ENCODE assay signal across 1 cellular context in the genomic region with DNA sequence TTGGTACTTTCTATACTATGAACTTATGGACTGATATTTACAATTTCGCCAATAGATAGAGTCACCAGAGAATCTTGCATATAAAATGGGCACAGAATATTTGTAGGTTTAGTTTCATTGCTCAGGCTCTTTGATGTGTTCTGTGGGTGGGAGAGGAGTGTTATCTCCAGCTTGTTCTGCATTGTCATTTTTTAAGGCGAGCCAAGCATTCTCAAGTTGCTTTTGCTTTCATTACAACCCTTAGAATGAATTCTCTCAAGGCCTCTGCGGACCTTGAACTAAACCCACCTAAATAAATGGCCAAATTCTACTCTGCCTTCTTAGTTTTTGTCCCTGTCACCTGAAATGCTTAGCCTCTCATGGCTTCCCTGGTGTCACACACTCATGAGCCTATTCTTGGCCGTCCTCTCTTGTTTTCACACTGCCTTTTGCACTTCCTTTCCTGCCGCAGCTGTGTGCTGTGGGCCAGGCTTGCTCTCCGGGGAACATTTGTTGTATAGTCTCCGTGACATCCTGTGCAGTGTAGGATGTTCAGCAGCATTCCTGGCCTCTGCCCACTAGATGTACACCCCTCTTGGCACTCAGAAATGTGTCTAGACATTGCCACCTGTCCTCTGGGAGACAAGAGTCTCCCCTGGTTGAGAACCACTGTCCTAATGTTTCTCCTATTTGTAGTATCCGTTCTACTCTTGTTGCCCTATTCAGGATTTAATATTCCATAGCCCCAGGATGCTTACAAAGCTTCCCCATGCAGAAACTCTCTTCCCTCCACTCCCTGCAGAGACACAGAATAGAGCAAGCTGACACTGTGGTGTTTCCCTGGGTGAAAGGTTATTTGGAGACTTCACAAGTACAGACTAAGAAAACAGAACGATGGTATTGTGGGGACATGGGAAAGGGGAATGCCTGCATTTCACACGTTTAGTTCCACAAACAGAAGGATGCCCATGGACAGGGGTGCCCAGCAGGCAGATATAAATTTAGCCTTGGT.
TF ChIP-seq lines count a peak whose summit lies in the region.

No MANE protein-coding gene starts in this region.

TF ChIP-seq in IMR-90, 13 proteins besides CTCF, POLR2A, EP300 and RAD21:
- TF ChIP-seq, protein P1, sequence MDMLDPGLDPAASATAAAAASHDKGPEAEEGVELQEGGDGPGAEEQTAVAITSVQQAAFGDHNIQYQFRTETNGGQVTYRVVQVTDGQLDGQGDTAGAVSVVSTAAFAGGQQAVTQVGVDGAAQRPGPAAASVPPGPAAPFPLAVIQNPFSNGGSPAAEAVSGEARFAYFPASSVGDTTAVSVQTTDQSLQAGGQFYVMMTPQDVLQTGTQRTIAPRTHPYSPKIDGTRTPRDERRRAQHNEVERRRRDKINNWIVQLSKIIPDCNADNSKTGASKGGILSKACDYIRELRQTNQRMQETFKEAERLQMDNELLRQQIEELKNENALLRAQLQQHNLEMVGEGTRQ (IDR thresholded peaks at IDR 0.05; ENCODE audit: low read depth, low read length), result no peak
- TF ChIP-seq BHLHE40 (IDR thresholded peaks at IDR 0.05; ENCODE audit: low read depth, low read length), result no peak
- TF ChIP-seq NFE2L2 (IDR thresholded peaks at IDR 0.05; ENCODE audit: low read depth, low read length), result no peak
- TF ChIP-seq CEBPB (IDR thresholded peaks at IDR 0.05; ENCODE audit: low read depth, low read length), result no peak
- TF ChIP-seq SMC3 (IDR thresholded peaks at IDR 0.05; ENCODE audit: low read depth, low read length), result no peak
- no peak for TF ChIP-seq RFX5 (IDR thresholded peaks at IDR 0.05; ENCODE audit: low read depth, low read length)
- no peak for TF ChIP-seq FOS (IDR thresholded peaks at IDR 0.05; ENCODE audit: low read depth, low read length)
- TF ChIP-seq MAZ (IDR thresholded peaks at IDR 0.05; ENCODE audit: borderline replicate concordance, low read depth, low read length), result no peak
- TF ChIP-seq MXI1 (IDR thresholded peaks at IDR 0.05; ENCODE audit: borderline replicate concordance, low read depth, low read length), result no peak
- TF ChIP-seq CHD1 (IDR thresholded peaks at IDR 0.05; ENCODE audit: low read depth, low read length), result no peak
- TF ChIP-seq MAFK (IDR thresholded peaks at IDR 0.05; ENCODE audit: low read depth, low read length), result no peak
- TF ChIP-seq, protein P2, sequence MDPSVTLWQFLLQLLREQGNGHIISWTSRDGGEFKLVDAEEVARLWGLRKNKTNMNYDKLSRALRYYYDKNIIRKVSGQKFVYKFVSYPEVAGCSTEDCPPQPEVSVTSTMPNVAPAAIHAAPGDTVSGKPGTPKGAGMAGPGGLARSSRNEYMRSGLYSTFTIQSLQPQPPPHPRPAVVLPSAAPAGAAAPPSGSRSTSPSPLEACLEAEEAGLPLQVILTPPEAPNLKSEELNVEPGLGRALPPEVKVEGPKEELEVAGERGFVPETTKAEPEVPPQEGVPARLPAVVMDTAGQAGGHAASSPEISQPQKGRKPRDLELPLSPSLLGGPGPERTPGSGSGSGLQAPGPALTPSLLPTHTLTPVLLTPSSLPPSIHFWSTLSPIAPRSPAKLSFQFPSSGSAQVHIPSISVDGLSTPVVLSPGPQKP (IDR thresholded peaks at IDR 0.05; ENCODE audit: borderline replicate concordance, low read depth, low read length), result no peak
- no peak for TF ChIP-seq RCOR1 (IDR thresholded peaks at IDR 0.05; ENCODE audit: insufficient replicate concordance, low read length)
